15 cellular contexts compared by ENCODE assay signal in the genomic region with DNA sequence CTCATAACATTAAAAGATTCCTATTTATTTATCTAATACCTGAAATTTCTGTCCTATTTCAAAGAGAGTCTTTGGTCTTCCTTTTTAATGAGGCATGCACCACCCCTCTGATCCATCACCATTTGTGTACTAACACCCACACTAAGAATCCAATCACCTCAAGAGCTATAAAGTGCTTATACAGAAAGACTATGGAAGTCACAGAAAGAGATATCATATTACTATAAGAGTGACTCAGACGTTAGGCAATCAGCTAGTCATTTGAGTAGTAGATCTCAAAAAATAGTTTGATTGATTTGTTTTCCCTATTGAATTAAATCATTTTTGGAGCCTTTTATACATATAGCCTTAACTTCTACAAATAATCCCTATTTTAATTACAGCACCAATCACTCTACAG. TPM values are rescaled to one million over a fixed set of nuclear protein-coding genes. Genes with fewer than 3 reads are reported as not detected.
DNase-seq lines count a peak whose midpoint lies in the region; ATAC-seq and TF ChIP-seq lines count a peak whose summit lies in the region.
"Had no signal": no experiment of that assay in that cellular context is flagged by ENCODE, and none has a peak within 500 bp of the region (broad histone marks: within the 10 kb centered on the region; RNA-seq: fewer than 3 reads in every experiment).

No MANE protein-coding gene starts in this region.

- H3K4me1 Mint-ChIP-seq in activated naive CD4-positive, alpha-beta T cell treated with anti-CD3 and anti-CD28 coated beads, Interleukin-2, amount 10 ng/mL, durations not matched to agents 7 days and 5 days = no peaks in the 10 kb centered on the region
- H3K4me1 Mint-ChIP-seq in CD4-positive, alpha-beta memory T cell = peaks cover 0 to under 1% (median 0%) of the 10 kb centered on the region in 4 donors

- no peak overlapping the region for H3K27ac Mint-ChIP-seq in activated naive CD4-positive, alpha-beta T cell treated with anti-CD3 and anti-CD28 coated beads, Interleukin-2, amount 50 U/mL, for 72 hours
- H3K27ac Mint-ChIP-seq in activated naive CD4-positive, alpha-beta T cell treated with anti-CD3 and anti-CD28 coated beads, Interleukin-2, amount 10 ng/mL, durations not matched to agents 7 days and 5 days = no peak overlapping the region
- H3K27ac Mint-ChIP-seq in CD4-positive, alpha-beta memory T cell = no peak overlapping the region
- H3K27ac Mint-ChIP-seq: activated T-cell treated with anti-CD3 and anti-CD28 coated beads, Interleukin-2, amount 50 U/mL, for 24 hours; stimulated activated naive B cell treated with anti-CD40 and anti-IgM and Interleukin-4, amounts not matched to agents 10 μg/mL and 1 μg/mL and 100 μg/mL, for 72 hours had no signal

- no peak overlapping the region for H3K4me3 Mint-ChIP-seq in activated naive CD4-positive, alpha-beta T cell treated with anti-CD3 and anti-CD28 coated beads, Interleukin-2, amount 10 ng/mL, durations not matched to agents 7 days and 5 days
- H3K4me3 Mint-ChIP-seq in CD4-positive, alpha-beta memory T cell = no peak overlapping the region
- H3K4me3 Mint-ChIP-seq: activated T-cell treated with anti-CD3 and anti-CD28 coated beads, Interleukin-2, amount 50 U/mL, for 24 hours; stimulated activated naive B cell treated with anti-CD40 and anti-IgM and Interleukin-4, amounts not matched to agents 10 μg/mL and 1 μg/mL and 100 μg/mL, for 72 hours had no signal

- CTCF ChIA-PET in activated naive CD4-positive, alpha-beta T cell treated with anti-CD3 and anti-CD28 coated beads, Interleukin-2, amount 10 ng/mL, durations not matched to agents 7 days and 5 days (lab: Charles Lee) = no interaction called here
- CTCF ChIA-PET in CD4-positive, alpha-beta memory T cell (lab: Charles Lee; ENCODE audit: partially characterized antibody) = no interaction called here

- H3K9me3 Mint-ChIP-seq in activated naive CD4-positive, alpha-beta T cell treated with anti-CD3 and anti-CD28 coated beads, Interleukin-2, amount 50 U/mL, for 72 hours = no peaks in the 10 kb centered on the region
- H3K9me3 Mint-ChIP-seq in activated naive CD4-positive, alpha-beta T cell treated with anti-CD3 and anti-CD28 coated beads, Interleukin-2, amount 10 ng/mL, durations not matched to agents 7 days and 5 days = no peaks in the 10 kb centered on the region
- H3K9me3 Mint-ChIP-seq in CD4-positive, alpha-beta memory T cell = no peaks in the 10 kb centered on the region
- H3K9me3 Mint-ChIP-seq: activated T-cell treated with anti-CD3 and anti-CD28 coated beads, Interleukin-2, amount 50 U/mL, for 24 hours; stimulated activated naive B cell treated with anti-CD40 and anti-IgM and Interleukin-4, amounts not matched to agents 10 μg/mL and 1 μg/mL and 100 μg/mL, for 72 hours had no signal

- H3K27me3 ChIP-seq in CD4-positive, alpha-beta memory T cell (ENCODE audit: insufficient read depth, low read length) = no peaks in the 10 kb centered on the region
- H3K27me3 ChIP-seq: SJCRH30 had no signal

- no peak overlapping the region for H3K27ac ChIP-seq in CD4-positive, alpha-beta memory T cell (ENCODE audit: low read depth, low read length)
- H3K27ac ChIP-seq: KMS-11, SJCRH30 had no signal

- no peak for DNase-seq in activated naive CD4-positive, alpha-beta T cell treated with anti-CD3 and anti-CD28 coated beads, Interleukin-2, amount 50 U/mL, for 72 hours (ENCODE audit: low spot score in 2 of 2)
- DNase-seq in activated naive CD4-positive, alpha-beta T cell treated with anti-CD3 and anti-CD28 coated beads, Interleukin-2, amount 10 ng/mL, durations not matched to agents 7 days and 5 days = no peak
- DNase-seq in NCI-H2171 treated with DMSO at 0.1 percent for 48 hours (lab: John Stamatoyannopoulos, UW) (peak; percentile 78), cardiac fibroblast (ENCODE audit: low read depth in 2 of 2) (peak; percentile 39 to 65), stromal cell of bone marrow (ENCODE audit: low read depth) (peak; percentile 53), activated T-cell treated with anti-CD3 and anti-CD28 coated beads for 4 hours (no peak), NCI-H2029 (lab: John Stamatoyannopoulos, UW) (no peak)
- no peak for DNase-seq in CD4-positive, alpha-beta memory T cell
- DNase-seq: activated T-cell treated with anti-CD3 and anti-CD28 coated beads, Interleukin-2, amount 50 U/mL, for 24 hours; AML-193; mesendoderm; NCI-H526 treated with DMSO at 0.1 percent for 48 hours; SJCRH30; stimulated activated naive B cell treated with anti-CD40 and anti-IgM and Interleukin-4, amounts not matched to agents 10 μg/mL and 1 μg/mL and 100 μg/mL, for 72 hours had no signal

- no peaks in the 10 kb centered on the region for H3K36me3 ChIP-seq in CD4-positive, alpha-beta memory T cell (ENCODE audit: insufficient read depth, low read length)
- H3K36me3 ChIP-seq: SJCRH30 had no signal

- intact Hi-C loops in CD4-positive, alpha-beta memory T cell (cut with micrococcal nuclease) = no loop called here

- no peaks in the 10 kb centered on the region for H3K27me3 Mint-ChIP-seq in activated naive CD4-positive, alpha-beta T cell treated with anti-CD3 and anti-CD28 coated beads, Interleukin-2, amount 10 ng/mL, durations not matched to agents 7 days and 5 days
- H3K27me3 Mint-ChIP-seq in CD4-positive, alpha-beta memory T cell = no peaks in the 10 kb centered on the region
- H3K27me3 Mint-ChIP-seq: activated T-cell treated with anti-CD3 and anti-CD28 coated beads, Interleukin-2, amount 50 U/mL, for 24 hours; stimulated activated naive B cell treated with anti-CD40 and anti-IgM and Interleukin-4, amounts not matched to agents 10 μg/mL and 1 μg/mL and 100 μg/mL, for 72 hours had no signal

- ATAC-seq in activated naive CD4-positive, alpha-beta T cell treated with anti-CD3 and anti-CD28 coated beads, Interleukin-2, amount 50 U/mL, for 72 hours = peak; percentile 26 to 63
- ATAC-seq: stimulated activated naive B cell treated with anti-CD40 and anti-IgM and Interleukin-4, amounts not matched to agents 10 μg/mL and 1 μg/mL and 100 μg/mL, for 72 hours had no signal

- POLR2A ChIA-PET in CD4-positive, alpha-beta memory T cell (lab: Charles Lee; ENCODE audit: partially characterized antibody) = no interaction called here

- H3K4me1 ChIP-seq in CD4-positive, alpha-beta memory T cell (ENCODE audit: insufficient read depth, low read length) = no peaks in the 10 kb centered on the region
- H3K4me1 ChIP-seq: SJCRH30 had no signal

- no peaks in the 10 kb centered on the region for H3K36me3 Mint-ChIP-seq in activated naive CD4-positive, alpha-beta T cell treated with anti-CD3 and anti-CD28 coated beads, Interleukin-2, amount 50 U/mL, for 72 hours
- peaks cover 1% of the 10 kb centered on the region for H3K36me3 Mint-ChIP-seq in activated naive CD4-positive, alpha-beta T cell treated with anti-CD3 and anti-CD28 coated beads, Interleukin-2, amount 10 ng/mL, durations not matched to agents 7 days and 5 days
- peaks cover 11 to 16% of the 10 kb centered on the region in 2 donors for H3K36me3 Mint-ChIP-seq in CD4-positive, alpha-beta memory T cell

- no peak for TF ChIP-seq CTCF in cardiac fibroblast (IDR thresholded peaks at IDR 0.05; ENCODE audit: low read depth, low read length)

- no peaks in the 10 kb centered on the region for H3K9me3 ChIP-seq in CD4-positive, alpha-beta memory T cell (ENCODE audit: control insufficient read depth in 1 of 2, low read length in 2 of 2)
- H3K9me3 ChIP-seq: SJCRH30 had no signal

- H3K4me3 ChIP-seq in cardiac fibroblast (replicated peaks in 1 of 2; ENCODE audit: low read depth in 2 of 2, low read length in 2 of 2) = no peak overlapping the region
- H3K4me3 ChIP-seq in CD4-positive, alpha-beta memory T cell (ENCODE audit: low read length in 2 of 2) = no peak overlapping the region
- H3K4me3 ChIP-seq: SJCRH30 had no signal

RNA-seq across cellular contexts. Expression of a gene that starts 46.1 kb away (rescaled TPM):
- total RNA-seq in activated naive CD4-positive, alpha-beta T cell treated with anti-CD3 and anti-CD28 coated beads, Interleukin-2, amount 50 U/mL, for 72 hours = 10 to 100 TPM; 13.0 TPM
- 10 to 100 TPM; 12.0 to 14.3 TPM for total RNA-seq in CD4-positive, alpha-beta memory T cell
- polyA plus RNA-seq in CD4-positive, alpha-beta memory T cell = 10 to 100 TPM; 19.6 to 22.8 TPM

RNA-seq across cellular contexts. Expression of a gene that starts 46.5 kb away (rescaled TPM):
- 1 to 10 TPM; 6.1 to 9.8 TPM for total RNA-seq in activated naive CD4-positive, alpha-beta T cell treated with anti-CD3 and anti-CD28 coated beads, Interleukin-2, amount 50 U/mL, for 72 hours
- total RNA-seq in CD4-positive, alpha-beta memory T cell = 10 to 100 TPM; 20.0 to 23.8 TPM
- 10 to 100 TPM; 11.5 to 14.2 TPM for polyA plus RNA-seq in CD4-positive, alpha-beta memory T cell

Comparison
In these comparisons a context has a peak if more than half of its experiments do, and no peak if none do; other contexts are left out.
1. DNase-seq: peak in NCI-H2171 treated with DMSO at 0.1 percent for 48 hours (single experiment), cardiac fibroblast (2 of 2) and stromal cell of bone marrow (single experiment); none in activated naive CD4-positive, alpha-beta T cell treated with anti-CD3 and anti-CD28 coated beads, Interleukin-2, amount 50 U/mL, for 72 hours (0 of 2), activated naive CD4-positive, alpha-beta T cell treated with anti-CD3 and anti-CD28 coated beads, Interleukin-2, amount 10 ng/mL, durations not matched to agents 7 days and 5 days (single experiment), activated T-cell treated with anti-CD3 and anti-CD28 coated beads for 4 hours (single experiment), NCI-H2029 (single experiment) and CD4-positive, alpha-beta memory T cell (0 of 5).